Comparison of ENCODE assay signal across 1 cellular context in the genomic region with DNA sequence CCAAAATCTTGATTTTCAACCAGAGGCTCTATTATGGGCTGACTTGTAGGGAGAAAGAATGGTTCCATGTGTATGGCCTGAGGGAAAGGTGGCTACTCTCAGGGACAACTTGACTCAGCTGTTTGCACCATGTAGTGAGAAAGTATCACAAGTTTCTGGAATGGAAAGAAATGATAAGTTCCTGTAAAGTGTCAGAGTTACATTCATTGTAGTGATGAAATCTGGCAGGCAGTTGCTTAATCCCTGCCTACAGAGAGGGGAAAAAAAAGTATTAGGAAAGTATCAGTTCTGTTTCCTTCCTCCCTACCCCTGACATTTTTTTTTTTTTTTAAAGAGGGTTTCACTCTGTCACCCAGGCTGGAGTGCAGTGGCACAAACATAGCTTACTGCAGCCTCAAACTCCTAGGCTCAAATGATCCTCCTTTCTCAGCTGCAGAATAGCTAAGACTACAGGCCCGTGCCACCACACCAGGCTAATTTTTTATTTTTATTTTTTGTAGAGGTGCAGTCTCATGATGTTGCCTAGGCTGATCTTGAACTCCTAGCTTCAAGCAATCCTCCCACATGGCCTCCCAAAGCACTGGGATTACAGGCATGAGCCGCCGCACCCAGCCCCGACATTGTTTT.
TF ChIP-seq lines count a peak whose summit lies in the region.

No MANE protein-coding gene starts in this region.

TF ChIP-seq in GM23338, 12 proteins besides CTCF, POLR2A, EP300 and RAD21 (continued from another document):
- TF ChIP-seq, protein P1, sequence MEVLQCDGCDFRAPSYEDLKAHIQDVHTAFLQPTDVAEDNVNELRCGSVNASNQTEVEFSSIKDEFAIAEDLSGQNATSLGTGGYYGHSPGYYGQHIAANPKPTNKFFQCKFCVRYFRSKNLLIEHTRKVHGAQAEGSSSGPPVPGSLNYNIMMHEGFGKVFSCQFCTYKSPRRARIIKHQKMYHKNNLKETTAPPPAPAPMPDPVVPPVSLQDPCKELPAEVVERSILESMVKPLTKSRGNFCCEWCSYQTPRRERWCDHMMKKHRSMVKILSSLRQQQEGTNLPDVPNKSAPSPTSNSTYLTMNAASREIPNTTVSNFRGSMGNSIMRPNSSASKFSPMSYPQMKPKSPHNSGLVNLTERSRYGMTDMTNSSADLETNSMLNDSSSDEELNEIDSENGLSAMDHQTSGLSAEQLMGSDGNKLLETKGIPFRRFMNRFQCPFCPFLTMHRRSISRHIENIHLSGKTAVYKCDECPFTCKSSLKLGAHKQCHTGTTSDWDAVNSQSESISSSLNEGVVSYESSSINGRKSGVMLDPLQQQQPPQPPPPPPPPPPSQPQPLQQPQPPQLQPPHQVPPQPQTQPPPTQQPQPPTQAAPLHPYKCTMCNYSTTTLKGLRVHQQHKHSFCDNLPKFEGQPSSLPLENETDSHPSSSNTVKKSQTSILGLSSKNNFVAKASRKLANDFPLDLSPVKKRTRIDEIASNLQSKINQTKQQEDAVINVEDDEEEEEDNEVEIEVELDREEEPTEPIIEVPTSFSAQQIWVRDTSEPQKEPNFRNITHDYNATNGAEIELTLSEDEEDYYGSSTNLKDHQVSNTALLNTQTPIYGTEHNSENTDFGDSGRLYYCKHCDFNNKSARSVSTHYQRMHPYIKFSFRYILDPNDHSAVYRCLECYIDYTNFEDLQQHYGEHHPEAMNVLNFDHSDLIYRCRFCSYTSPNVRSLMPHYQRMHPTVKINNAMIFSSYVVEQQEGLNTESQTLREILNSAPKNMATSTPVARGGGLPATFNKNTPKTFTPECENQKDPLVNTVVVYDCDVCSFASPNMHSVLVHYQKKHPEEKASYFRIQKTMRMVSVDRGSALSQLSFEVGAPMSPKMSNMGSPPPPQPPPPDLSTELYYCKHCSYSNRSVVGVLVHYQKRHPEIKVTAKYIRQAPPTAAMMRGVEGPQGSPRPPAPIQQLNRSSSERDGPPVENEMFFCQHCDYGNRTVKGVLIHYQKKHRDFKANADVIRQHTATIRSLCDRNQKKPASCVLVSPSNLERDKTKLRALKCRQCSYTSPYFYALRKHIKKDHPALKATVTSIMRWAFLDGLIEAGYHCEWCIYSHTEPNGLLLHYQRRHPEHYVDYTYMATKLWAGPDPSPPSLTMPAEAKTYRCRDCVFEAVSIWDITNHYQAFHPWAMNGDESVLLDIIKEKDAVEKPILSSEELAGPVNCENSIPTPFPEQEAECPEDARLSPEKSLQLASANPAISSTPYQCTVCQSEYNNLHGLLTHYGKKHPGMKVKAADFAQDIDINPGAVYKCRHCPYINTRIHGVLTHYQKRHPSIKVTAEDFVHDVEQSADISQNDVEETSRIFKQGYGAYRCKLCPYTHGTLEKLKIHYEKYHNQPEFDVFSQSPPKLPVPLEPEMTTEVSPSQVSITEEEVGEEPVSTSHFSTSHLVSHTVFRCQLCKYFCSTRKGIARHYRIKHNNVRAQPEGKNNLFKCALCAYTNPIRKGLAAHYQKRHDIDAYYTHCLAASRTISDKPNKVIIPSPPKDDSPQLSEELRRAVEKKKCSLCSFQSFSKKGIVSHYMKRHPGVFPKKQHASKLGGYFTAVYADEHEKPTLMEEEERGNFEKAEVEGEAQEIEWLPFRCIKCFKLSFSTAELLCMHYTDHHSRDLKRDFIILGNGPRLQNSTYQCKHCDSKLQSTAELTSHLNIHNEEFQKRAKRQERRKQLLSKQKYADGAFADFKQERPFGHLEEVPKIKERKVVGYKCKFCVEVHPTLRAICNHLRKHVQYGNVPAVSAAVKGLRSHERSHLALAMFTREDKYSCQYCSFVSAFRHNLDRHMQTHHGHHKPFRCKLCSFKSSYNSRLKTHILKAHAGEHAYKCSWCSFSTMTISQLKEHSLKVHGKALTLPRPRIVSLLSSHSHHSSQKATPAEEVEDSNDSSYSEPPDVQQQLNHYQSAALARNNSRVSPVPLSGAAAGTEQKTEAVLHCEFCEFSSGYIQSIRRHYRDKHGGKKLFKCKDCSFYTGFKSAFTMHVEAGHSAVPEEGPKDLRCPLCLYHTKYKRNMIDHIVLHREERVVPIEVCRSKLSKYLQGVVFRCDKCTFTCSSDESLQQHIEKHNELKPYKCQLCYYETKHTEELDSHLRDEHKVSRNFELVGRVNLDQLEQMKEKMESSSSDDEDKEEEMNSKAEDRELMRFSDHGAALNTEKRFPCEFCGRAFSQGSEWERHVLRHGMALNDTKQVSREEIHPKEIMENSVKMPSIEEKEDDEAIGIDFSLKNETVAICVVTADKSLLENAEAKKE (CRISPR knock-in tag; IDR thresholded peaks at IDR 0.05), result no peak
